Comparison of ENCODE assay signal across 12 cellular contexts in the genomic region with DNA sequence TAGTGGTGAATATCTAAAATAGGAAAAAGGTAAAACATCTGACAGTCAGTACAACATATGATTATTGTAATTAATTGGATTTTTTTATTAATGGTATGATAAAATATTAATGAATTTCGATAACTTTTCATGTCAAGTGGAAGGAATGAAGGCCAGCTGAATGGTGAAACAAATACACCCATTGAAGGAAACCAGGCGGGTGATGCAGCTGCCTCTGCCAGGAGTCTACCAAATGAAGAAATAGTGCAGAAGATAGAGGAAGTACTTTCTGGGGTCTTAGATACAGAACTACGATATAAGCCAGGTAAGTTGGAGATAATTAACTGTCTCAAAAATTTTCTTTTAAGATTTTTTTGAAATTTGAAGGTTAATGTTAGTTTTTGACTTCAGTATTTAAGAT. TPM values are rescaled to one million over a fixed set of nuclear protein-coding genes. Genes with fewer than 3 reads are reported as not detected.
DNase-seq lines count a peak whose midpoint lies in the region; ATAC-seq and TF ChIP-seq lines count a peak whose summit lies in the region.
"Had no signal": no experiment of that assay in that cellular context is flagged by ENCODE, and none has a peak within 500 bp of the region (broad histone marks: within the 10 kb centered on the region; RNA-seq: fewer than 3 reads in every experiment).

No MANE protein-coding gene starts in this region.

- H3K9me2 ChIP-seq in OCI-LY1 (ENCODE audit: low read depth, low read length): no peaks in the 10 kb centered on the region

- no peak overlapping the region for H3K27ac ChIP-seq in OCI-LY1 (ENCODE audit: low read depth, low read length, poor library complexity, severe bottlenecking)
- H3K27ac ChIP-seq: upper lobe of right lung had no signal

- H3K9me3 Mint-ChIP-seq in activated CD4-positive, alpha-beta T cell treated with anti-CD3 and anti-CD28 coated beads, Interleukin-2, amount 10 ng/mL, durations not matched to agents 24 days and 14 days: no peaks in the 10 kb centered on the region
- no peaks in the 10 kb centered on the region for H3K9me3 Mint-ChIP-seq in central memory CD8-positive, alpha-beta T cell

- H3K4me2 ChIP-seq in OCI-LY1 (ENCODE audit: low read length): peak overlapping the region; percentile 98

- no peak overlapping the region for H2AFZ ChIP-seq in OCI-LY1 (ENCODE audit: low read length)

- H3K36me3 Mint-ChIP-seq in activated CD4-positive, alpha-beta T cell treated with anti-CD3 and anti-CD28 coated beads, Interleukin-2, amount 10 ng/mL, durations not matched to agents 24 days and 14 days (ENCODE audit: low read depth): peaks cover 52% of the 10 kb centered on the region
- peaks cover 65% of the 10 kb centered on the region for H3K36me3 Mint-ChIP-seq in central memory CD8-positive, alpha-beta T cell (ENCODE audit: insufficient read depth)

- no peak overlapping the region for H3K9ac ChIP-seq in OCI-LY1 (ENCODE audit: low read length)

- TF ChIP-seq CTCF in OCI-LY1 (IDR thresholded peaks at IDR 0.05; ENCODE audit: low read length): no peak

- DNase-seq in activated CD4-positive, alpha-beta T cell treated with anti-CD3 and anti-CD28 coated beads, Interleukin-2, amount 10 ng/mL, durations not matched to agents 24 days and 14 days: peak; percentile 47
- DNase-seq in activated CD4-positive, alpha-beta T cell treated with anti-CD3 and anti-CD28 coated beads for 4 hours: no peak
- no peak for DNase-seq in central memory CD8-positive, alpha-beta T cell (ENCODE audit: low spot score in 2 of 2)
- peak; percentile 21 for DNase-seq in pons (ENCODE audit: low spot score)
- no peak for DNase-seq in stimulated activated CD4-positive, alpha-beta T cell treated with anti-CD3 and anti-CD28 coated beads, Interleukin-4, amount 100 ng/mL, for 24 hours
- DNase-seq in activated CD8-positive, alpha-beta memory T cell treated with anti-CD3 and anti-CD28 coated beads for 24 hours: no peak
- DNase-seq: NCI-H2171, T1000, upper lobe of right lung had no signal

- H3K4me1 ChIP-seq in OCI-LY1 (ENCODE audit: insufficient read depth, low read length, severe bottlenecking): peaks cover 26% of the 10 kb centered on the region

- H3K27me3 ChIP-seq in OCI-LY1 (ENCODE audit: insufficient read depth, low read length): no peaks in the 10 kb centered on the region
- H3K27me3 ChIP-seq: upper lobe of right lung had no signal

- H3K4me1 Mint-ChIP-seq in activated CD4-positive, alpha-beta T cell treated with anti-CD3 and anti-CD28 coated beads, Interleukin-2, amount 10 ng/mL, durations not matched to agents 24 days and 14 days: peaks cover 24% of the 10 kb centered on the region
- peaks cover 43% of the 10 kb centered on the region for H3K4me1 Mint-ChIP-seq in central memory CD8-positive, alpha-beta T cell

- no peaks in the 10 kb centered on the region; the same call in 1 of the 2 replicates for H4K20me1 ChIP-seq in OCI-LY1 (ENCODE audit: insufficient read depth, low read length)

- H3K4me3 Mint-ChIP-seq in activated CD4-positive, alpha-beta T cell treated with anti-CD3 and anti-CD28 coated beads, Interleukin-2, amount 10 ng/mL, durations not matched to agents 24 days and 14 days: no peak overlapping the region
- peak overlapping the region; percentile 95 for H3K4me3 Mint-ChIP-seq in central memory CD8-positive, alpha-beta T cell

- H3F3A ChIP-seq in OCI-LY1 (ENCODE audit: insufficient read depth, low read length): no peaks in the 10 kb centered on the region

- H3K79me2 ChIP-seq in OCI-LY1 (ENCODE audit: insufficient read depth, low read length): peaks cover 84% of the 10 kb centered on the region

- no peaks in the 10 kb centered on the region for H3K27me3 Mint-ChIP-seq in activated CD4-positive, alpha-beta T cell treated with anti-CD3 and anti-CD28 coated beads, Interleukin-2, amount 10 ng/mL, durations not matched to agents 24 days and 14 days
- no peaks in the 10 kb centered on the region for H3K27me3 Mint-ChIP-seq in central memory CD8-positive, alpha-beta T cell

- no peak for ATAC-seq in central memory CD8-positive, alpha-beta T cell (replicated peaks; ENCODE audit: extremely low read depth, poor library complexity, severe bottlenecking)
- ATAC-seq in HG02642 (IDR thresholded peaks at IDR 0.05; ENCODE audit: poor library complexity, unreplicated experiment): no peak
- ATAC-seq: Panc1, upper lobe of right lung had no signal

- H3K9me3 ChIP-seq in OCI-LY1 (ENCODE audit: low read length): no peaks in the 10 kb centered on the region
- H3K9me3 ChIP-seq: upper lobe of right lung had no signal

- no peak overlapping the region for H3K4me3 ChIP-seq in OCI-LY1 (ENCODE audit: low read depth, low read length, poor library complexity, severe bottlenecking)

- intact Hi-C loops in activated CD4-positive, alpha-beta T cell treated with anti-CD3 and anti-CD28 coated beads, Interleukin-2, amount 10 ng/mL, durations not matched to agents 24 days and 14 days (cut with micrococcal nuclease): no loop called here

- no peak overlapping the region for H3K27ac Mint-ChIP-seq in activated CD4-positive, alpha-beta T cell treated with anti-CD3 and anti-CD28 coated beads, Interleukin-2, amount 10 ng/mL, durations not matched to agents 24 days and 14 days
- H3K27ac Mint-ChIP-seq in central memory CD8-positive, alpha-beta T cell (ENCODE audit: low read depth): no peak overlapping the region

- peaks cover 52% of the 10 kb centered on the region for H3K36me3 ChIP-seq in OCI-LY1 (ENCODE audit: insufficient read depth, low read length)

RNA-seq across cellular contexts. Expression of gene SON, which starts 3.2 kb away (rescaled TPM):
- total RNA-seq in activated CD4-positive, alpha-beta T cell treated with anti-CD3 and anti-CD28 coated beads, Interleukin-2, amount 10 ng/mL, durations not matched to agents 24 days and 14 days: 351 and 363 TPM in 2 replicates

RNA-seq across cellular contexts. Expression of gene GART, which starts 4.2 kb away (rescaled TPM):
- 216 and 221 TPM in 2 replicates for total RNA-seq in activated CD4-positive, alpha-beta T cell treated with anti-CD3 and anti-CD28 coated beads, Interleukin-2, amount 10 ng/mL, durations not matched to agents 24 days and 14 days

RNA-seq across cellular contexts. Expression of gene DONSON, which starts 42.4 kb away (rescaled TPM):
- 42.6 and 42.7 TPM in 2 replicates for total RNA-seq in activated CD4-positive, alpha-beta T cell treated with anti-CD3 and anti-CD28 coated beads, Interleukin-2, amount 10 ng/mL, durations not matched to agents 24 days and 14 days

RNA-seq across cellular contexts. Expression of gene DNAJC28, which starts 54.6 kb away (rescaled TPM):
- 0.09 and 0.12 TPM in 2 replicates for total RNA-seq in activated CD4-positive, alpha-beta T cell treated with anti-CD3 and anti-CD28 coated beads, Interleukin-2, amount 10 ng/mL, durations not matched to agents 24 days and 14 days

Comparison
In these comparisons a context has a peak if more than half of its experiments do, and no peak if none do; other contexts are left out.
1. DNase-seq: peak in activated CD4-positive, alpha-beta T cell treated with anti-CD3 and anti-CD28 coated beads, Interleukin-2, amount 10 ng/mL, durations not matched to agents 24 days and 14 days (single experiment) and pons (single experiment); none in activated CD4-positive, alpha-beta T cell treated with anti-CD3 and anti-CD28 coated beads for 4 hours (0 of 2), central memory CD8-positive, alpha-beta T cell (0 of 2), stimulated activated CD4-positive, alpha-beta T cell treated with anti-CD3 and anti-CD28 coated beads, Interleukin-4, amount 100 ng/mL, for 24 hours (single experiment) and activated CD8-positive, alpha-beta memory T cell treated with anti-CD3 and anti-CD28 coated beads for 24 hours (single experiment).